In genomic region chr19:43438291-43439162, GRCh38 we compare ENCODE assay signal across 9 cellular contexts. TPM values are rescaled to one million over a fixed set of nuclear protein-coding genes. Genes with fewer than 3 reads are reported as not detected.
A peak's percentile ranks its signal among the peaks of the same experiment; 100 is the strongest.
DNase-seq lines count a peak whose midpoint lies in the region; ATAC-seq, FAIRE-seq and TF ChIP-seq lines count a peak whose summit lies in the region.
"Had no signal": no experiment of that assay in that cellular context is flagged by ENCODE, and none has a peak within 500 bp of the region (broad histone marks: within the 10 kb centered on the region; RNA-seq: fewer than 3 reads in every experiment).

No MANE protein-coding gene starts in this region.

- peak overlapping the region; percentile 25; the same call in 1 of the 2 replicates for H3K9ac ChIP-seq in GM23248

- peaks cover 34% of the 10 kb centered on the region for H3K4me1 Mint-ChIP-seq in activated CD4-positive, alpha-beta memory T cell treated with anti-CD3 and anti-CD28 coated beads for 36 hours (ENCODE audit: low read depth)

- H3F3A ChIP-seq in GM23248 (ENCODE audit: insufficient read depth) = peaks cover 24% of the 10 kb centered on the region

- no peaks in the 10 kb centered on the region for H3K9me3 Mint-ChIP-seq in activated CD4-positive, alpha-beta memory T cell treated with anti-CD3 and anti-CD28 coated beads for 36 hours

- intact Hi-C loops in activated CD4-positive, alpha-beta memory T cell treated with anti-CD3 and anti-CD28 coated beads for 36 hours (cut with micrococcal nuclease) = loop anchor here (2.0 to 10.0 kb wide), 2 partner anchors 80 to 376 kb away; no protein-coding TSS in a partner anchor
- intact Hi-C loops in heart right ventricle (cut with DNase I) = no loop called here

- TF ChIP-seq EP300 in A549 (IDR thresholded peaks at IDR 0.05) = no peak

- peak; percentile 73 to 78 for ATAC-seq in A549
- peak; percentile 88 to 98 (median 94) for ATAC-seq in heart right ventricle
- no peak for ATAC-seq in GM21576 (IDR thresholded peaks at IDR 0.05; ENCODE audit: unreplicated experiment)
- ATAC-seq in HG03520 (IDR thresholded peaks at IDR 0.05; ENCODE audit: unreplicated experiment) = no peak
- no peak for ATAC-seq in GM21786 (IDR thresholded peaks at IDR 0.05; ENCODE audit: unreplicated experiment)

- CTCF ChIA-PET in A549 (lab: Yijun Ruan, JAX) = interaction anchor here (0.5 to 15.9 kb wide), 14 partner anchors 9 to 873 kb away, joined by 3 to 462 read pairs (median 4); partner anchors contain the start of gene ZNF575
- CTCF ChIA-PET in activated CD4-positive, alpha-beta memory T cell treated with anti-CD3 and anti-CD28 coated beads for 36 hours (lab: Charles Lee) = interaction anchor here (0.8 to 8.2 kb wide), 10 partner anchors 9 to 373 kb away, joined by 3 to 68 read pairs (median 4); partner anchors contain the start of gene PHLDB3

- TF ChIP-seq RAD21 in A549 (conservative IDR thresholded peaks at IDR 0.05 in 1 of 2, IDR thresholded peaks at IDR 0.05 in 1 of 2) = no peak

- peaks cover 21% of the 10 kb centered on the region for H3K4me1 ChIP-seq in A549
- peaks cover 9% of the 10 kb centered on the region for H3K4me1 ChIP-seq in GM23248 (ENCODE audit: insufficient read depth)
- peaks cover 0 to 20% (median 10%) of the 10 kb centered on the region in 9 donors for H3K4me1 ChIP-seq in heart right ventricle

- no peaks in the 10 kb centered on the region for H4K20me1 ChIP-seq in GM23248 (ENCODE audit: insufficient read depth)

- WGBS in A549 (ENCODE audit: missing lambda C conversion rate) = 12% methylated on average over 10 of the region's 10 CpGs
- WGBS in GM23248 (ENCODE audit: low coverage in 1 of 2, low lambda C conversion rate in 2 of 2, missing lambda C conversion rate in 2 of 2), 2 experiments = 1 to 3% methylated on average over 10 of the region's 10 CpGs
- 44 to 50% methylated on average over 10 of the region's 10 CpGs for WGBS in heart right ventricle, 2 donors

- H3K4me2 ChIP-seq in A549 (peak overlapping the region; percentile 70), GM23248 (ENCODE audit: unreplicated experiment) (peak overlapping the region; percentile 74)

- POLR2A ChIA-PET in A549 (lab: Yijun Ruan, JAX) = interaction anchor here (0.7 to 1.9 kb wide), 6 partner anchors 25 to 639 kb away, joined by 3 to 7 read pairs (median 4); partner anchors contain the start of genes PHLDB3, SMG9 and ZNF575
- POLR2A ChIA-PET in activated CD4-positive, alpha-beta memory T cell treated with anti-CD3 and anti-CD28 coated beads for 36 hours (lab: Charles Lee) = interaction anchor here (0.5 to 1.3 kb wide), 5 partner anchors 12 to 182 kb away, joined by 3 to 7 read pairs (median 3); no protein-coding TSS in a partner anchor

- H3K79me2 ChIP-seq in GM23248 (ENCODE audit: insufficient read depth) = no peaks in the 10 kb centered on the region

- peaks cover 6% of the 10 kb centered on the region; the same call in 2 of the 3 replicates for H3K9me3 ChIP-seq in A549
- no peaks in the 10 kb centered on the region for H3K9me3 ChIP-seq in GM23248 (ENCODE audit: low read depth)
- peaks cover 0 to 3% (median 0%) of the 10 kb centered on the region in 11 donors for H3K9me3 ChIP-seq in heart right ventricle

- DNase-seq in A549 (ENCODE audit: low read depth in 1 of 2, low spot score in 1 of 2) (peak; percentile 36 to 59), GM23248 (peak; percentile 86), heart right ventricle (peak; percentile 61 to 74), D341Med (ENCODE audit: low spot score) (no peak)
- peak; percentile 51 for DNase-seq in activated CD4-positive, alpha-beta memory T cell treated with anti-CD3 and anti-CD28 coated beads for 36 hours

- H3K27me3 Mint-ChIP-seq in activated CD4-positive, alpha-beta memory T cell treated with anti-CD3 and anti-CD28 coated beads for 36 hours = no peaks in the 10 kb centered on the region

- no peak for FAIRE-seq in A549 (lab: Jason Lieb, UNC)

- peak overlapping the region; percentile 71 for H3K27ac Mint-ChIP-seq in activated CD4-positive, alpha-beta memory T cell treated with anti-CD3 and anti-CD28 coated beads for 36 hours

- no peak for TF ChIP-seq POLR2A in A549 (IDR thresholded peaks at IDR 0.05; ENCODE audit: low read length)

- no peak overlapping the region for H2AFZ ChIP-seq in GM23248

- in situ Hi-C loops in GM23248 (cut with MboI) = no loop called here

- TF ChIP-seq CTCF in A549 (IDR thresholded peaks at IDR 0.05) (no peak), heart right ventricle (IDR thresholded peaks at IDR 0.05) (no peak)

- H3K9me2 ChIP-seq in GM23248 (ENCODE audit: insufficient read depth) = no peaks in the 10 kb centered on the region

- peak overlapping the region; percentile 42 to 57; a peak in 5 of 6 replicates for H3K27ac ChIP-seq in A549
- peak overlapping the region; percentile 78 for H3K27ac ChIP-seq in GM23248
- peak overlapping the region in 9 of 10 donors; percentile 24 to 85 (median 63) for H3K27ac ChIP-seq in heart right ventricle

- H3K27me3 ChIP-seq in GM23248 (replicated peaks; ENCODE audit: insufficient read depth) (no peaks in the 10 kb centered on the region), heart right ventricle (peaks cover 0 to 4% (median 0%) of the 10 kb centered on the region in 7 donors)

- peak overlapping the region; percentile 12; the same call in 1 of the 3 replicates for H3K4me3 ChIP-seq in A549
- no peak overlapping the region for H3K4me3 ChIP-seq in GM23248
- no peak overlapping the region for H3K4me3 ChIP-seq in heart right ventricle

- H3K36me3 Mint-ChIP-seq in activated CD4-positive, alpha-beta memory T cell treated with anti-CD3 and anti-CD28 coated beads for 36 hours = no peaks in the 10 kb centered on the region

- H3K4me3 Mint-ChIP-seq in activated CD4-positive, alpha-beta memory T cell treated with anti-CD3 and anti-CD28 coated beads for 36 hours = no peak overlapping the region

- H3K36me3 ChIP-seq in GM23248 (ENCODE audit: low read depth) (no peaks in the 10 kb centered on the region), heart right ventricle (no peaks in the 10 kb centered on the region)

TF ChIP-seq in A549, 52 proteins besides CTCF, POLR2A, EP300 and RAD21:
- no peak for TF ChIP-seq SREBF2 (IDR thresholded peaks at IDR 0.05)
- no peak for TF ChIP-seq PHF8 (IDR thresholded peaks at IDR 0.05; ENCODE audit: borderline replicate concordance, low read depth)
- no peak for TF ChIP-seq KDM5A (IDR thresholded peaks at IDR 0.05)
- TF ChIP-seq FOXS1 (CRISPR knock-in tag; IDR thresholded peaks at IDR 0.05) = no peak
- peak; percentile 45; the same call in 1 of the 2 replicates for TF ChIP-seq GATA3 (IDR thresholded peaks at IDR 0.05; ENCODE audit: borderline replicate concordance)
- TF ChIP-seq FOSL2 (IDR thresholded peaks at IDR 0.05) = no peak
- TF ChIP-seq FOSL2 (CRISPR knock-in tag; IDR thresholded peaks at IDR 0.05) = 0 out of 2 replicates have a peak, but pooled peaks have one; percentile 37
- 0 out of 2 replicates have a peak, but pooled peaks have one; percentile 27 for TF ChIP-seq PBX3 (IDR thresholded peaks at IDR 0.05)
- no peak for TF ChIP-seq TFCP2L1 (CRISPR knock-in tag; IDR thresholded peaks at IDR 0.05)

RNA-seq across cellular contexts. Expression of gene TEX101, which starts 23.8 kb away (rescaled TPM):
- not detected in 2 replicates for polyA plus RNA-seq in A549 (2011; rRNA removed)
- not detected in 2 replicates for polyA plus RNA-seq in A549 (2012; cell fraction: cytosol; rRNA removed)
- polyA plus RNA-seq in A549 (2012; cell fraction: nucleus; rRNA removed) = not detected in 2 replicates
- polyA plus RNA-seq in A549 (2017; fragmentation: RNase III; extraction: RNeasy Plus Mini Kit Qiagen cat#74134 plus additional on column Dnase treatment) = not detected in 3 replicates
- polyA minus RNA-seq in A549 (2011; rRNA and poly(A)+ RNA removed) = not detected in 2 replicates
- total RNA-seq in GM23248 (2014; rRNA removed; shearing (Covaris generic)) = not detected in 2 replicates
- polyA plus RNA-seq in GM23248 (2016; fragmentation: Nextera tagmentation; extraction: Ambion mirVana) = not detected in 2 replicates
- not detected for total RNA-seq in activated CD4-positive, alpha-beta memory T cell treated with anti-CD3 and anti-CD28 coated beads for 36 hours
- total RNA-seq in heart right ventricle = not detected
- not detected for polyA plus RNA-seq in heart right ventricle
- total RNA-seq: kidney epithelial cell had no signal

RNA-seq across cellular contexts. Expression of gene LYPD3, which starts 26.9 kb away (rescaled TPM):
- polyA plus RNA-seq in A549 (2011; rRNA removed) (0.43 and 0.78 TPM in 2 replicates), A549 (2017; fragmentation: RNase III; extraction: RNeasy Plus Mini Kit Qiagen cat#74134 plus additional on column Dnase treatment) (0.27 to 0.69 TPM (median 0.33 TPM) in 3 replicates), GM23248 (2016; fragmentation: Nextera tagmentation; extraction: Ambion mirVana) (0.22 and 0.28 TPM in 2 replicates), heart right ventricle (under 1 TPM; 0.29 to 0.42 TPM)
- 0.89 and 1.3 TPM in 2 replicates for polyA plus RNA-seq in A549 (2012; cell fraction: cytosol; rRNA removed)
- polyA plus RNA-seq in A549 (2012; cell fraction: nucleus; rRNA removed) = 1.2 and 1.7 TPM in 2 replicates
- polyA minus RNA-seq in A549 (2011; rRNA and poly(A)+ RNA removed) = 0.25 and 0.39 TPM in 2 replicates
- total RNA-seq in GM23248 (2014; rRNA removed; shearing (Covaris generic)) = not detected in 2 replicates
- 1 to 10 TPM; 2.3 TPM for total RNA-seq in activated CD4-positive, alpha-beta memory T cell treated with anti-CD3 and anti-CD28 coated beads for 36 hours
- total RNA-seq in heart right ventricle = under 1 TPM in 8 of 10 donors, not detected in 2; 0.14 to 0.75 (median 0.37) TPM

Comparison
In these comparisons a context has a peak if more than half of its experiments do, and no peak if none do; other contexts are left out.
1. ATAC-seq: peak in A549 (2 of 2) and heart right ventricle (8 of 8); none in GM21576 (single experiment), HG03520 (single experiment) and GM21786 (single experiment).
2. Peak in every context shown above with its lines, with median percentiles within 50 percentile points of each other: H3K27ac ChIP-seq.